13 cellular contexts compared by ENCODE assay signal in genomic region chr17:58783380-58783779, GRCh38. TPM values are rescaled to one million over a fixed set of nuclear protein-coding genes. Genes with fewer than 3 reads are reported as not detected.
DNase-seq lines count a peak whose midpoint lies in the region; ATAC-seq and TF ChIP-seq lines count a peak whose summit lies in the region.
"Had no signal": no experiment of that assay in that cellular context is flagged by ENCODE, and none has a peak within 500 bp of the region (broad histone marks: within the 10 kb centered on the region; RNA-seq: fewer than 3 reads in every experiment).

No MANE protein-coding gene starts in this region.

- DNase-seq in COLO668 (lab: John Stamatoyannopoulos, UW; ENCODE audit: unreplicated experiment) (peak; percentile 17), M059J (ENCODE audit: low read depth) (peak; percentile 28), NCI-H2196 treated with DMSO at 0.1 percent for 48 hours (lab: John Stamatoyannopoulos, UW; ENCODE audit: unreplicated experiment) (peak; percentile 79), astrocyte of the cerebellum (ENCODE audit: low read depth) (peak; percentile 1), GM13977 (ENCODE audit: low spot score) (no peak), HEK293T (ENCODE audit: extremely low spot score) (no peak)
- DNase-seq: activated naive CD4-positive, alpha-beta T cell treated with anti-CD3 and anti-CD28 coated beads, Interleukin-2, amount 50 U/mL, for 16 hours; immature natural killer cell; mesendoderm; stimulated activated CD4-positive, alpha-beta T cell treated with anti-CD3 and anti-CD28 coated beads, Interleukin-15, amount 100 ng/mL, for 24 hours had no signal

- POLR2A ChIA-PET in HEK293T (lab: Yijun Ruan, JAX) = no interaction called here

- CTCF ChIA-PET in HEK293T (lab: Yijun Ruan, JAX) = no interaction called here

- in situ Hi-C loops in astrocyte of the cerebellum (cut with HindIII; ENCODE audit: low sequenced_read_pairs) = no loop called here
- in situ Hi-C loops in GM13977 (cut with MboI; ENCODE audit: low pct_unique_long_range_greater_than_20kb, low sequenced_read_pairs, unreplicated experiment) = no loop called here

- no peak for TF ChIP-seq CTCF in astrocyte of the cerebellum (IDR thresholded peaks at IDR 0.05; ENCODE audit: low read depth, low read length, missing control alignments)
- TF ChIP-seq CTCF in GM13977 (IDR thresholded peaks at IDR 0.05; ENCODE audit: extremely low read depth, insufficient read depth, missing control alignments) = no peak

- no peak for ATAC-seq in GM21381 (IDR thresholded peaks at IDR 0.05; ENCODE audit: unreplicated experiment)
- no peak for ATAC-seq in activated CD4-positive, CD25-positive, alpha-beta regulatory T cell treated with anti-CD3 and anti-CD28 coated beads, Interleukin-2, amount 50 U/mL, for 24 hours
- ATAC-seq: A549 had no signal

- H3K4me3 ChIP-seq in astrocyte of the cerebellum (ENCODE audit: low read depth, low read length) = no peak overlapping the region
- H3K4me3 ChIP-seq: A549 had no signal

TF ChIP-seq in HEK293T, 16 proteins besides CTCF, POLR2A, EP300 and RAD21:
- TF ChIP-seq BHLHE40 (IDR thresholded peaks at IDR 0.05; ENCODE audit: borderline replicate concordance) = no peak
- no peak for TF ChIP-seq ARNT (IDR thresholded peaks at IDR 0.05)
- TF ChIP-seq ELF4 (IDR thresholded peaks at IDR 0.05) = no peak
- TF ChIP-seq SP1 (IDR thresholded peaks at IDR 0.05) = no peak
- TF ChIP-seq, protein P1, sequence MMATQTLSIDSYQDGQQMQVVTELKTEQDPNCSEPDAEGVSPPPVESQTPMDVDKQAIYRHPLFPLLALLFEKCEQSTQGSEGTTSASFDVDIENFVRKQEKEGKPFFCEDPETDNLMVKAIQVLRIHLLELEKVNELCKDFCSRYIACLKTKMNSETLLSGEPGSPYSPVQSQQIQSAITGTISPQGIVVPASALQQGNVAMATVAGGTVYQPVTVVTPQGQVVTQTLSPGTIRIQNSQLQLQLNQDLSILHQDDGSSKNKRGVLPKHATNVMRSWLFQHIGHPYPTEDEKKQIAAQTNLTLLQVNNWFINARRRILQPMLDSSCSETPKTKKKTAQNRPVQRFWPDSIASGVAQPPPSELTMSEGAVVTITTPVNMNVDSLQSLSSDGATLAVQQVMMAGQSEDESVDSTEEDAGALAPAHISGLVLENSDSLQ (IDR thresholded peaks at IDR 0.05) = no peak
- TF ChIP-seq ZNF384 (IDR thresholded peaks at IDR 0.05) = no peak
- TF ChIP-seq LEF1 (IDR thresholded peaks at IDR 0.05; ENCODE audit: borderline replicate concordance) = no peak
- no peak for TF ChIP-seq CTBP1 (IDR thresholded peaks at IDR 0.05; ENCODE audit: borderline replicate concordance)

RNA-seq across cellular contexts. Expression of gene PPM1E, which starts 27.7 kb away (rescaled TPM):
- 0.25 and 0.47 TPM in 2 replicates for total RNA-seq in M059J (2014; rRNA removed; shearing (Covaris generic))

Comparison
In these comparisons a context has a peak if more than half of its experiments do, and no peak if none do; other contexts are left out.
1. DNase-seq: peak in COLO668 (single experiment), M059J (single experiment), NCI-H2196 treated with DMSO at 0.1 percent for 48 hours (single experiment) and astrocyte of the cerebellum (single experiment); none in GM13977 (single experiment) and HEK293T (single experiment).